Comparison of ENCODE assay signal across 16 cellular contexts in genomic region chr1:245856944-245857531, GRCh38.
A peak's percentile ranks its signal among the peaks of the same experiment; 100 is the strongest.
DNase-seq lines count a peak whose midpoint lies in the region; FAIRE-seq and TF ChIP-seq lines count a peak whose summit lies in the region.
"Had no signal": no experiment of that assay in that cellular context is flagged by ENCODE, and none has a peak within 500 bp of the region (broad histone marks: within the 10 kb centered on the region; RNA-seq: fewer than 3 reads in every experiment).

No MANE protein-coding gene starts in this region.

- no peaks in the 10 kb centered on the region for H3K27me3 ChIP-seq in left ventricle myocardium inferior (ENCODE audit: low read depth)
- H3K27me3 ChIP-seq: uterus had no signal

- H3K27ac ChIP-seq in left ventricle myocardium inferior (replicated peaks), result no peak overlapping the region
- H3K27ac ChIP-seq: parathyroid adenoma, uterus had no signal

- no peaks in the 10 kb centered on the region for H3K27me3 Mint-ChIP-seq in activated naive CD8-positive, alpha-beta T cell treated with anti-CD3 and anti-CD28 coated beads for 36 hours
- H3K27me3 Mint-ChIP-seq: activated CD4-positive, alpha-beta memory T cell treated with anti-CD3 and anti-CD28 coated beads, Interleukin-2, amount 10 ng/mL, durations not matched to agents 7 days and 5 days had no signal

- H3K4me3 Mint-ChIP-seq in activated naive CD8-positive, alpha-beta T cell treated with anti-CD3 and anti-CD28 coated beads for 36 hours, result no peak overlapping the region
- H3K4me3 Mint-ChIP-seq: activated CD4-positive, alpha-beta memory T cell treated with anti-CD3 and anti-CD28 coated beads, Interleukin-2, amount 10 ng/mL, durations not matched to agents 7 days and 5 days; T-helper 2 cell treated with Interferon-gamma antibody and Interleukin-4, amounts not matched to agents 5 μg/mL and 100 μg/mL, for 36 hours had no signal

- H3K27ac Mint-ChIP-seq in activated naive CD8-positive, alpha-beta T cell treated with anti-CD3 and anti-CD28 coated beads for 36 hours, result no peak overlapping the region
- H3K27ac Mint-ChIP-seq: activated CD4-positive, alpha-beta memory T cell treated with anti-CD3 and anti-CD28 coated beads, Interleukin-2, amount 10 ng/mL, durations not matched to agents 7 days and 5 days; T-helper 2 cell treated with Interferon-gamma antibody and Interleukin-4, amounts not matched to agents 5 μg/mL and 100 μg/mL, for 36 hours had no signal

- peaks cover 3% of the 10 kb centered on the region for H3K9me3 Mint-ChIP-seq in activated naive CD8-positive, alpha-beta T cell treated with anti-CD3 and anti-CD28 coated beads for 36 hours
- H3K9me3 Mint-ChIP-seq: activated CD4-positive, alpha-beta memory T cell treated with anti-CD3 and anti-CD28 coated beads, Interleukin-2, amount 10 ng/mL, durations not matched to agents 7 days and 5 days; T-helper 2 cell treated with Interferon-gamma antibody and Interleukin-4, amounts not matched to agents 5 μg/mL and 100 μg/mL, for 36 hours had no signal

- H3K36me3 Mint-ChIP-seq in activated naive CD8-positive, alpha-beta T cell treated with anti-CD3 and anti-CD28 coated beads for 36 hours, result peaks cover 36% of the 10 kb centered on the region

- no peak for TF ChIP-seq CTCF in cardiac fibroblast (IDR thresholded peaks at IDR 0.05; ENCODE audit: low read depth, low read length)
- TF ChIP-seq CTCF in left ventricle myocardium inferior (IDR thresholded peaks at IDR 0.05; ENCODE audit: borderline replicate concordance), result no peak
- TF ChIP-seq CTCF in D721Med (IDR thresholded peaks at IDR 0.05; ENCODE audit: insufficient read depth, missing control alignments), result no peak

- peaks cover 17% of the 10 kb centered on the region for H3K36me3 ChIP-seq in left ventricle myocardium inferior
- H3K36me3 ChIP-seq: uterus had no signal

- H3K4me3 ChIP-seq in cardiac fibroblast (replicated peaks in 1 of 2; ENCODE audit: low read depth in 2 of 2, low read length in 2 of 2) (no peak overlapping the region), left ventricle myocardium inferior (no peak overlapping the region)
- H3K4me3 ChIP-seq: uterus had no signal

- no peak for FAIRE-seq in D721Med (lab: Jason Lieb, UNC)

- peaks cover 15% of the 10 kb centered on the region for H3K4me1 ChIP-seq in left ventricle myocardium inferior
- H3K4me1 ChIP-seq: parathyroid adenoma, uterus had no signal

- H3K4me1 Mint-ChIP-seq in activated naive CD8-positive, alpha-beta T cell treated with anti-CD3 and anti-CD28 coated beads for 36 hours, result no peaks in the 10 kb centered on the region
- H3K4me1 Mint-ChIP-seq: activated CD4-positive, alpha-beta memory T cell treated with anti-CD3 and anti-CD28 coated beads, Interleukin-2, amount 10 ng/mL, durations not matched to agents 7 days and 5 days had no signal

- H3K9me3 ChIP-seq in left ventricle myocardium inferior (replicated peaks), result peaks cover 7% of the 10 kb centered on the region
- H3K9me3 ChIP-seq: uterus had no signal

- peak; percentile 66 for DNase-seq in AG08395 (ENCODE audit: low spot score)
- DNase-seq in M059J (ENCODE audit: low read depth), result peak; percentile 84
- DNase-seq in cardiac fibroblast (ENCODE audit: low read depth in 2 of 2), result peak; percentile 76 to 90
- peak; percentile 60 to 76 for DNase-seq in lung microvascular endothelial cell (ENCODE audit: low read depth in 2 of 2)
- no peak for DNase-seq in activated CD8-positive, alpha-beta memory T cell treated with anti-CD3 and anti-CD28 coated beads, Interleukin-2, amount 50 U/mL, for 4 hours
- no peak for DNase-seq in left ventricle myocardium inferior
- DNase-seq in D721Med (ENCODE audit: insufficient read length, low spot score), result no peak
- no peak for DNase-seq in activated naive CD8-positive, alpha-beta T cell treated with anti-CD3 and anti-CD28 coated beads for 36 hours
- DNase-seq: activated CD4-positive, alpha-beta memory T cell treated with anti-CD3 and anti-CD28 coated beads, Interleukin-2, amount 10 ng/mL, durations not matched to agents 7 days and 5 days; activated naive CD4-positive, alpha-beta T cell; cortex of kidney; GF-D8; MV-4-11; uterus had no signal

- intact Hi-C loops in left ventricle myocardium inferior (cut with micrococcal nuclease), result no loop called here

Comparison
In these comparisons a context has a peak if more than half of its experiments do, and no peak if none do; other contexts are left out.
1. DNase-seq: peak in AG08395 (single experiment), M059J (single experiment), cardiac fibroblast (2 of 2) and lung microvascular endothelial cell (2 of 2); none in activated CD8-positive, alpha-beta memory T cell treated with anti-CD3 and anti-CD28 coated beads, Interleukin-2, amount 50 U/mL, for 4 hours (single experiment), left ventricle myocardium inferior (single experiment), D721Med (single experiment) and activated naive CD8-positive, alpha-beta T cell treated with anti-CD3 and anti-CD28 coated beads for 36 hours (single experiment).